In genomic region chrX:103699243-103699642, GRCh38 we compare ENCODE assay signal across 28 cellular contexts. TPM values are rescaled to one million over a fixed set of nuclear protein-coding genes. Genes with fewer than 3 reads are reported as not detected.
"Had no signal": no experiment of that assay in that cellular context is flagged by ENCODE, and none has a peak within 500 bp of the region (broad histone marks: within the 10 kb centered on the region; RNA-seq: fewer than 3 reads in every experiment).

No MANE protein-coding gene starts in this region.

- H3K9me3 ChIP-seq: colonic mucosa, heart left ventricle, neutrophil, right atrium auricular region, sigmoid colon, upper lobe of left lung, uterus had no signal

- H3K9me3 Mint-ChIP-seq: naive thymus-derived CD4-positive, alpha-beta T cell; stimulated activated naive B cell treated with anti-CD40 and anti-IgM and Interleukin-4, amounts not matched to agents 10 μg/mL and 1 μg/mL and 100 μg/mL, for 72 hours; stimulated activated naive CD8-positive, alpha-beta T cell treated with anti-CD3 and anti-CD28 coated beads, Interleukin-15, amount 100 ng/mL, for 72 hours had no signal

- H3K4me1 ChIP-seq: colonic mucosa, heart left ventricle, right atrium auricular region, sigmoid colon, upper lobe of left lung, uterus had no signal

- H3K27me3 ChIP-seq: colonic mucosa, neutrophil, right atrium auricular region, sigmoid colon, upper lobe of left lung, uterus had no signal

- DNase-seq: colonic mucosa; dermis blood vessel endothelial cell; effector CD4-positive, alpha-beta T cell; foreskin melanocyte; heart left ventricle; hypothalamus; kidney glomerular epithelial cell; mammary epithelial cell; naive thymus-derived CD4-positive, alpha-beta T cell; posterior cingulate gyrus; sigmoid colon; stimulated activated CD4-positive, alpha-beta T cell treated with anti-CD3 and anti-CD28 coated beads, Interleukin-2, amount 100 ng/mL, for 24 hours; stimulated activated CD4-positive, alpha-beta T cell treated with anti-CD3 and anti-CD28 coated beads, Interleukin-4, amount 100 ng/mL, for 4 hours; stimulated activated naive B cell treated with anti-CD40 and anti-IgM and Interleukin-4, amounts not matched to agents 10 μg/mL and 1 μg/mL and 100 μg/mL, for 72 hours; stimulated activated naive CD8-positive, alpha-beta T cell treated with anti-CD3 and anti-CD28 coated beads, Interleukin-15, amount 100 ng/mL, for 72 hours; upper lobe of left lung; uterus had no signal

- ATAC-seq: heart left ventricle; left lobe of liver; naive thymus-derived CD4-positive, alpha-beta T cell; stimulated activated naive B cell treated with anti-CD40 and anti-IgM and Interleukin-4, amounts not matched to agents 10 μg/mL and 1 μg/mL and 100 μg/mL, for 72 hours; stimulated activated naive CD8-positive, alpha-beta T cell treated with anti-CD3 and anti-CD28 coated beads, Interleukin-15, amount 100 ng/mL, for 72 hours had no signal

- H3K4me3 ChIP-seq: colonic mucosa, heart left ventricle, right atrium auricular region, sigmoid colon, skin epidermis, upper lobe of left lung, uterus had no signal

- H3K4me3 Mint-ChIP-seq: naive thymus-derived CD4-positive, alpha-beta T cell; stimulated activated naive B cell treated with anti-CD40 and anti-IgM and Interleukin-4, amounts not matched to agents 10 μg/mL and 1 μg/mL and 100 μg/mL, for 72 hours; stimulated activated naive CD8-positive, alpha-beta T cell treated with anti-CD3 and anti-CD28 coated beads, Interleukin-15, amount 100 ng/mL, for 72 hours had no signal

- FAIRE-seq: islet of Langerhans had no signal

- H3K27ac ChIP-seq: colonic mucosa, heart left ventricle, neutrophil, right atrium auricular region, sigmoid colon, skin epidermis, upper lobe of left lung, uterus had no signal

- H3K27ac Mint-ChIP-seq: naive thymus-derived CD4-positive, alpha-beta T cell; stimulated activated naive B cell treated with anti-CD40 and anti-IgM and Interleukin-4, amounts not matched to agents 10 μg/mL and 1 μg/mL and 100 μg/mL, for 72 hours had no signal

- H3K36me3 ChIP-seq: colonic mucosa, heart left ventricle, neutrophil, right atrium auricular region, sigmoid colon, upper lobe of left lung, uterus had no signal

- H3K4me1 Mint-ChIP-seq: stimulated activated naive B cell treated with anti-CD40 and anti-IgM and Interleukin-4, amounts not matched to agents 10 μg/mL and 1 μg/mL and 100 μg/mL, for 72 hours; stimulated activated naive CD8-positive, alpha-beta T cell treated with anti-CD3 and anti-CD28 coated beads, Interleukin-15, amount 100 ng/mL, for 72 hours had no signal

RNA-seq across cellular contexts. Expression of gene TMEM31, which starts 11.5 kb away (rescaled TPM):
- total RNA-seq: colonic mucosa; dermis blood vessel endothelial cell; glomerular endothelial cell; heart left ventricle; left lobe of liver; lower leg skin; mammary epithelial cell; mesenteric fat pad; mononuclear cell; naive thymus-derived CD4-positive, alpha-beta T cell; osteoblast; right atrium auricular region; sigmoid colon; subcutaneous adipose tissue; upper lobe of left lung had no signal
